Comparison of ENCODE assay signal across 8 cellular contexts in the genomic region with DNA sequence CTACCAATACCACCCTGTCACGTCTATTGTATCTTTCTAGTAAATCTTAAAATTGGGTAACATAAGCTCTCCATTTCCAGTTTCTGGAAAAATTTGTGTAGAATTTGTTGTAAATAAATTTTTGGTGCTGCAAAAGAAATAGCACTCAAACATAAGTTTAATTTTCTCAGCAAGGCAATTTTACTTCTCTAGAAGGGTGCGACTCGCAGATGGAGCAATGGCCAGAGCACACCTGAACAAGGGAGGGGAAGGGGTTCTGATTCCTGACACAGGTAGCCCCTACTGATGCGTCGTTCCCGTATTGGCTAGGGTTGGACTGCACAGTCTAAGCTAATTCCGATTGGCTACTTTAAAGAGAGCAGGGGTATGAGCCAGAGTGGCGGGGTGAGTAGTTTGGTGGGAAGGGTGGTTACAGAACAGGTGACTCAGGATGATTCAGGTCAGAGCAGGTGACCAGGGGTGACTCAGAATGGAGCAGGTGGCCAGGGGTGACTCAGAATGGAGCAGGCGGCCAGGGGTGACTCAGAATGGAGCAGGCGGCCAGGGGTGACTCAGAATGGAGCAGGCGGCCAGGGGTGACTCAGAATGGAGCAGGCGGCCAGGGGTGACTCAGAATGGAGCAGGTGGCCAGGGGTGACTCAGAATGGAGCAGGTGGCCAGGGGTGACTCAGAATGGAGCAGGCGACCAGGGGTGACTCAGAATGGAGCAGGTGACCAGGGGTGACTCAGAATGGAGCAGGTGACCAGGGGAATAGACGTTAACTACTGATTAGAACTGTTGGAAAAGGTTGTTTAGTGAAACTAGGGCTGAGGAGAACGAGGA. TPM values are rescaled to one million over a fixed set of nuclear protein-coding genes. Genes with fewer than 3 reads are reported as not detected.
DNase-seq lines count a peak whose midpoint lies in the region; ATAC-seq and TF ChIP-seq lines count a peak whose summit lies in the region.
"Not testable (repeated sequence)": the region's sequence is repeated elsewhere in the genome, so short reads cannot be mapped to it uniquely, and the experiment has no call there.

No MANE protein-coding gene starts in this region.

- ATAC-seq in GM18505 (IDR thresholded peaks at IDR 0.05; ENCODE audit: unreplicated experiment), result peak; percentile 58
- ATAC-seq in left lobe of liver; thoracic aorta (ENCODE audit: insufficient number of reproducible peaks, low FRiP score, low read depth): not testable (repeated sequence)

- not testable (repeated sequence) for H3K4me1 Mint-ChIP-seq in activated T-helper 1 cell treated with anti-CD3 and anti-CD28 coated beads, Interleukin-12 subunit alpha, Interleukin-12 subunit beta, Interleukin-2, Interleukin-4 antibody, amounts not matched to agents 30 ng/mL and 10 ng/mL and 1 ng/mL, durations not matched to agents 14 hours and 24 hours and 36 hours (ENCODE audit: low read depth)

- not testable (repeated sequence) for H3K4me1 ChIP-seq in duodenal mucosa (ENCODE audit: control insufficient read depth in 1 of 2, insufficient read depth in 2 of 2, low read length in 2 of 2); smooth muscle cell (ENCODE audit: low read depth); thoracic aorta (ENCODE audit: control insufficient read depth in 1 of 2, low read depth in 2 of 2)

- peak; percentile 44 for DNase-seq in LoVo (ENCODE audit: low spot score)
- peak; percentile 79 for DNase-seq in SW480 (ENCODE audit: low spot score)
- DNase-seq in activated T-helper 1 cell treated with anti-CD3 and anti-CD28 coated beads, Interleukin-12 subunit alpha, Interleukin-12 subunit beta, Interleukin-2, Interleukin-4 antibody, amounts not matched to agents 30 ng/mL and 10 ng/mL and 1 ng/mL, durations not matched to agents 14 hours and 24 hours and 36 hours (ENCODE audit: low spot score), result peak; percentile 84
- peak; percentile 87 for DNase-seq in left lobe of liver (ENCODE audit: low spot score)
- peak; percentile 89 for DNase-seq in smooth muscle cell (lab: John Stamatoyannopoulos, UW; ENCODE audit: unreplicated experiment)
- DNase-seq in thoracic aorta (ENCODE audit: low spot score), result peak; percentile 77

- intact Hi-C loops in activated T-helper 1 cell treated with anti-CD3 and anti-CD28 coated beads, Interleukin-12 subunit alpha, Interleukin-12 subunit beta, Interleukin-2, Interleukin-4 antibody, amounts not matched to agents 30 ng/mL and 10 ng/mL and 1 ng/mL, durations not matched to agents 14 hours and 24 hours and 36 hours (cut with micrococcal nuclease), result loop anchor here (2.0 kb wide), 1 partner anchor 208 kb away; no protein-coding TSS in a partner anchor

- not testable (repeated sequence) for H3K4me2 ChIP-seq in smooth muscle cell

- not testable (repeated sequence) for H2AFZ ChIP-seq in smooth muscle cell (ENCODE audit: low read depth)

- not testable (repeated sequence) for H3K27me3 Mint-ChIP-seq in activated T-helper 1 cell treated with anti-CD3 and anti-CD28 coated beads, Interleukin-12 subunit alpha, Interleukin-12 subunit beta, Interleukin-2, Interleukin-4 antibody, amounts not matched to agents 30 ng/mL and 10 ng/mL and 1 ng/mL, durations not matched to agents 14 hours and 24 hours and 36 hours (ENCODE audit: insufficient read depth)

- peaks cover 17% of the 10 kb centered on the region for H3F3A ChIP-seq in smooth muscle cell (ENCODE audit: low read depth)

- TF ChIP-seq CTCF in smooth muscle cell (IDR thresholded peaks at IDR 0.05; ENCODE audit: borderline replicate concordance, insufficient read depth, poor library complexity, severe bottlenecking); thoracic aorta (IDR thresholded peaks at IDR 0.05): not testable (repeated sequence)

- not testable (repeated sequence) for H3K36me3 ChIP-seq in duodenal mucosa (ENCODE audit: control insufficient read depth in 1 of 2, insufficient read depth in 2 of 2, low read length in 2 of 2); smooth muscle cell (ENCODE audit: low read depth); thoracic aorta

- not testable (repeated sequence) for H3K9ac ChIP-seq in duodenal mucosa (ENCODE audit: low read depth in 1 of 2, low read length in 2 of 2); smooth muscle cell (ENCODE audit: low read depth)

- not testable (repeated sequence) for H3K9me3 ChIP-seq in duodenal mucosa (ENCODE audit: control insufficient read depth in 1 of 2, low read length in 2 of 2); smooth muscle cell (replicated peaks; ENCODE audit: low read depth); thoracic aorta

- not testable (repeated sequence) for H3K27me3 ChIP-seq in duodenal mucosa (ENCODE audit: control insufficient read depth in 1 of 2, insufficient read depth in 2 of 2, low read length in 2 of 2); smooth muscle cell (ENCODE audit: low read depth); thoracic aorta (replicated peaks; ENCODE audit: insufficient read depth)

- not testable (repeated sequence) for H4K20me1 ChIP-seq in smooth muscle cell (ENCODE audit: low read depth)

- 76% methylated on average over 15 of the region's 15 CpGs for WGBS in smooth muscle cell (ENCODE audit: low lambda C conversion rate)

- not testable (repeated sequence) for H3K4me3 Mint-ChIP-seq in activated T-helper 1 cell treated with anti-CD3 and anti-CD28 coated beads, Interleukin-12 subunit alpha, Interleukin-12 subunit beta, Interleukin-2, Interleukin-4 antibody, amounts not matched to agents 30 ng/mL and 10 ng/mL and 1 ng/mL, durations not matched to agents 14 hours and 24 hours and 36 hours

- H3K27ac ChIP-seq in duodenal mucosa (ENCODE audit: low read depth, low read length) (peak overlapping the region; percentile 24), smooth muscle cell (ENCODE audit: low read depth) (peak overlapping the region; percentile 49), thoracic aorta (peak overlapping the region in 1 of 2 donors; percentile 18)

- TF ChIP-seq POLR2A in GM18505 (IDR thresholded peaks at IDR 0.05; ENCODE audit: borderline replicate concordance, extremely low read depth, insufficient read depth, insufficient read length), result not testable (repeated sequence)

- H3K9me3 Mint-ChIP-seq in activated T-helper 1 cell treated with anti-CD3 and anti-CD28 coated beads, Interleukin-12 subunit alpha, Interleukin-12 subunit beta, Interleukin-2, Interleukin-4 antibody, amounts not matched to agents 30 ng/mL and 10 ng/mL and 1 ng/mL, durations not matched to agents 14 hours and 24 hours and 36 hours, result peaks cover 11% of the 10 kb centered on the region

- peak overlapping the region; percentile 93 for H3K27ac Mint-ChIP-seq in activated T-helper 1 cell treated with anti-CD3 and anti-CD28 coated beads, Interleukin-12 subunit alpha, Interleukin-12 subunit beta, Interleukin-2, Interleukin-4 antibody, amounts not matched to agents 30 ng/mL and 10 ng/mL and 1 ng/mL, durations not matched to agents 14 hours and 24 hours and 36 hours

- not testable (repeated sequence) for H3K36me3 Mint-ChIP-seq in activated T-helper 1 cell treated with anti-CD3 and anti-CD28 coated beads, Interleukin-12 subunit alpha, Interleukin-12 subunit beta, Interleukin-2, Interleukin-4 antibody, amounts not matched to agents 30 ng/mL and 10 ng/mL and 1 ng/mL, durations not matched to agents 14 hours and 24 hours and 36 hours (ENCODE audit: low read depth)

- H3K79me2 ChIP-seq in smooth muscle cell (ENCODE audit: low read depth), result not testable (repeated sequence)

- H3K4me3 ChIP-seq in duodenal mucosa (ENCODE audit: low read depth in 1 of 2, low read length in 2 of 2); smooth muscle cell; thoracic aorta: not testable (repeated sequence)

RNA-seq across cellular contexts. Expression of gene NID1, which starts 32.0 kb away (rescaled TPM):
- 0.44 and 0.65 TPM in 2 replicates for total RNA-seq in activated T-helper 1 cell treated with anti-CD3 and anti-CD28 coated beads, Interleukin-12 subunit alpha, Interleukin-12 subunit beta, Interleukin-2, Interleukin-4 antibody, amounts not matched to agents 30 ng/mL and 10 ng/mL and 1 ng/mL, durations not matched to agents 14 hours and 24 hours and 36 hours
- 49.7 TPM for total RNA-seq in left lobe of liver
- total RNA-seq in smooth muscle cell, result 52.9 and 62.9 TPM in 2 replicates
- polyA plus RNA-seq in smooth muscle cell, result 45.0 and 74.1 TPM in 2 replicates
- total RNA-seq in thoracic aorta, result 10 to 100 TPM; 82.4 to 95.5 TPM

RNA-seq across cellular contexts. Expression of gene GPR137B, which starts 45.5 kb away (rescaled TPM):
- 9.2 and 10.5 TPM in 2 replicates for total RNA-seq in activated T-helper 1 cell treated with anti-CD3 and anti-CD28 coated beads, Interleukin-12 subunit alpha, Interleukin-12 subunit beta, Interleukin-2, Interleukin-4 antibody, amounts not matched to agents 30 ng/mL and 10 ng/mL and 1 ng/mL, durations not matched to agents 14 hours and 24 hours and 36 hours
- total RNA-seq in left lobe of liver (4.5 TPM), smooth muscle cell (17.7 and 19.8 TPM in 2 replicates), thoracic aorta (10 to 100 TPM; 17.2 to 39.0 TPM)
- 14.0 and 16.2 TPM in 2 replicates for polyA plus RNA-seq in smooth muscle cell

Comparison
In these comparisons a context has a peak if more than half of its experiments do, and no peak if none do; other contexts are left out.
1. RNA of gene NID1, which starts 32.0 kb away (total RNA-seq): 82.4 to 95.5 TPM in thoracic aorta, 52.9 to 62.9 TPM in smooth muscle cell and 49.7 TPM in left lobe of liver (single experiment); 0.44 to 0.65 TPM in activated T-helper 1 cell treated with anti-CD3 and anti-CD28 coated beads, Interleukin-12 subunit alpha, Interleukin-12 subunit beta, Interleukin-2, Interleukin-4 antibody, amounts not matched to agents 30 ng/mL and 10 ng/mL and 1 ng/mL, durations not matched to agents 14 hours and 24 hours and 36 hours; every median in the first group is over 10 times any median in the second.
2. Peak in every context shown above with its lines, with median percentiles within 50 percentile points of each other: DNase-seq.